Comparison of ENCODE assay signal across 24 cellular contexts in the genomic region with DNA sequence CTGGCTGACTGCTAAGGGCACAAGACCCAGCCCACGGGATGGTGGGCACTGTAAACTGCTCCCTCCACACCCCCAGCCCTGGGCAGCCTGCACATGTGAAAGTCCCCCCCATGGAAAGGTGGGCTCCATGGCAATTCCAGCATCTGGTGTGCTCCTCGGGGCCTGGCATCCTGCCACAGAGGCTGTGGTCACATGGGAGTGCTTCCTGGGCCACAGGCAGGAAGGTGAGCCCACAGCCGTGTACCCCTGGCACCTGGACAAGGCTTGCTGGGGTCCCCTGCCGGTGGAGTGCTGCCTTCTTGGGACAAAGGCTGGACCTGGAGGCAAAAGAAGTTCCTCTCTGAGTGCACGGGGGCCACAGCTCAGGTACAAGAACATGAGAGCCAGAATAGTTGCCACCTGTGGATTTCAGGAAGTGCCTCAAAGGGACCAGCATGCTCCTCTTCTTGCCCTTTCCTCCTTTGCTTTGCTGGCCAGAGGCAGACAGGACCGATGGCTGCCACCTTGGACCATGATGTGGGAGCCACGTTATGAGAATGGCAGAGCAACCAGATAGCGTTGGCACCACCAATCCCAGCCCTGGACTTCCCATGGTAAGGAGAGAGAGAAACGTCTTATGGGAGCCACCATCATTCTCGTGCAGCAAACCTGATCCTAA.
DNase-seq lines count a peak whose midpoint lies in the region; ATAC-seq and TF ChIP-seq lines count a peak whose summit lies in the region.
"Had no signal": no experiment of that assay in that cellular context is flagged by ENCODE, and none has a peak within 500 bp of the region (broad histone marks: within the 10 kb centered on the region; RNA-seq: fewer than 3 reads in every experiment).

No MANE protein-coding gene starts in this region.

- no peak for TF ChIP-seq CTCF in GM12865 (IDR thresholded peaks at IDR 0.05; ENCODE audit: insufficient read depth, low read depth, low read length, missing control alignments)

- no peak for DNase-seq in activated naive CD8-positive, alpha-beta T cell treated with anti-CD3 and anti-CD28 coated beads, Interleukin-2, amount 10 ng/mL, durations not matched to agents 7 days and 5 days
- no peak for DNase-seq in activated naive CD8-positive, alpha-beta T cell treated with anti-CD3 and anti-CD28 coated beads for 36 hours
- DNase-seq in GM12865 (ENCODE audit: low read depth) (peak; percentile 5), NCI-H69 (lab: John Stamatoyannopoulos, UW) (peak; percentile 88), neuronal stem cell (ENCODE audit: low spot score) (no peak), SW 1271 (lab: John Stamatoyannopoulos, UW) (no peak), NCI-H510A treated with DMSO at 0.1 percent for 48 hours (lab: John Stamatoyannopoulos, UW) (no peak)
- DNase-seq in activated T-cell treated with anti-CD3 and anti-CD28 coated beads, Interleukin-2, amount 50 U/mL, for 48 hours = no peak
- DNase-seq: activated CD4-positive, alpha-beta T cell treated with anti-CD3 and anti-CD28 coated beads for 4 hours; activated gamma-delta T cell treated with Interleukin-2 at 50 U/mL for 16 hours; aorta; caudate nucleus; KBM-7; left ventricle myocardium inferior; MV-4-11; NCI-H187; nephron progenitor cell; stimulated activated CD4-positive, alpha-beta T cell treated with anti-CD3 and anti-CD28 coated beads, Interleukin-1b, Interleukin-23, amount 100 ng/mL, for 48 hours; stomach; upper lobe of left lung had no signal

- no peak overlapping the region for H3K27ac ChIP-seq in neuronal stem cell (replicated peaks; ENCODE audit: low read length)
- H3K27ac ChIP-seq: left ventricle myocardium inferior, stomach, upper lobe of left lung had no signal

- H2AFZ ChIP-seq in neuronal stem cell (ENCODE audit: low read length) = no peak overlapping the region

- H3K4ac ChIP-seq in neuronal stem cell (ENCODE audit: low read length) = no peak overlapping the region

- H3K4me3 ChIP-seq in GM12865 (ENCODE audit: low read depth, low read length) = no peak overlapping the region
- no peak overlapping the region for H3K4me3 ChIP-seq in neuronal stem cell (ENCODE audit: low read length in 2 of 2)
- H3K4me3 ChIP-seq: left ventricle myocardium inferior, stomach, upper lobe of left lung had no signal

- no peaks in the 10 kb centered on the region for H3K36me3 ChIP-seq in neuronal stem cell (replicated peaks in 1 of 2; ENCODE audit: control insufficient read depth in 2 of 2, insufficient read depth in 2 of 2, low read length in 2 of 2)
- H3K36me3 ChIP-seq: left ventricle myocardium inferior, stomach, upper lobe of left lung had no signal

- no peak overlapping the region for H3K27ac Mint-ChIP-seq in activated naive CD8-positive, alpha-beta T cell treated with anti-CD3 and anti-CD28 coated beads, Interleukin-2, amount 10 ng/mL, durations not matched to agents 7 days and 5 days
- no peak overlapping the region for H3K27ac Mint-ChIP-seq in activated naive CD8-positive, alpha-beta T cell treated with anti-CD3 and anti-CD28 coated beads for 36 hours
- H3K27ac Mint-ChIP-seq: CD4-positive, alpha-beta T cell; immature natural killer cell; mesothelial cell of epicardium; progenitor cell of endocrine pancreas had no signal

- no peak overlapping the region for H2BK15ac ChIP-seq in neuronal stem cell (ENCODE audit: low read length)

- H3K79me1 ChIP-seq in neuronal stem cell (ENCODE audit: low read depth, low read length) = no peaks in the 10 kb centered on the region

- peaks cover 2% of the 10 kb centered on the region for H3K9me3 Mint-ChIP-seq in activated naive CD8-positive, alpha-beta T cell treated with anti-CD3 and anti-CD28 coated beads, Interleukin-2, amount 10 ng/mL, durations not matched to agents 7 days and 5 days
- H3K9me3 Mint-ChIP-seq in activated naive CD8-positive, alpha-beta T cell treated with anti-CD3 and anti-CD28 coated beads for 36 hours = no peaks in the 10 kb centered on the region
- H3K9me3 Mint-ChIP-seq: CD4-positive, alpha-beta T cell; immature natural killer cell had no signal

- H2AK5ac ChIP-seq in neuronal stem cell (ENCODE audit: low read depth, low read length) = peak overlapping the region; percentile 9

- peak; percentile 43 for ATAC-seq in activated naive CD8-positive, alpha-beta T cell treated with anti-CD3 and anti-CD28 coated beads, Interleukin-2, amount 10 ng/mL, durations not matched to agents 7 days and 5 days (ENCODE audit: low read depth)

- H3K4me3 Mint-ChIP-seq in activated naive CD8-positive, alpha-beta T cell treated with anti-CD3 and anti-CD28 coated beads, Interleukin-2, amount 10 ng/mL, durations not matched to agents 7 days and 5 days = no peak overlapping the region
- H3K4me3 Mint-ChIP-seq in activated naive CD8-positive, alpha-beta T cell treated with anti-CD3 and anti-CD28 coated beads for 36 hours = no peak overlapping the region
- H3K4me3 Mint-ChIP-seq: CD4-positive, alpha-beta T cell; immature natural killer cell; mesothelial cell of epicardium; nephron progenitor cell had no signal

- no peak overlapping the region for H3K14ac ChIP-seq in neuronal stem cell (ENCODE audit: low read length)

- H3K36me3 Mint-ChIP-seq in activated naive CD8-positive, alpha-beta T cell treated with anti-CD3 and anti-CD28 coated beads, Interleukin-2, amount 10 ng/mL, durations not matched to agents 7 days and 5 days = no peaks in the 10 kb centered on the region
- H3K36me3 Mint-ChIP-seq in activated naive CD8-positive, alpha-beta T cell treated with anti-CD3 and anti-CD28 coated beads for 36 hours = no peaks in the 10 kb centered on the region
- H3K36me3 Mint-ChIP-seq: mesothelial cell of epicardium had no signal

- H4K91ac ChIP-seq in neuronal stem cell (ENCODE audit: low read depth, low read length, poor library complexity) = no peak overlapping the region

- no peak overlapping the region for H2BK120ac ChIP-seq in neuronal stem cell (ENCODE audit: low read depth, low read length)

- peaks cover 8% of the 10 kb centered on the region for H3K4me1 Mint-ChIP-seq in activated naive CD8-positive, alpha-beta T cell treated with anti-CD3 and anti-CD28 coated beads, Interleukin-2, amount 10 ng/mL, durations not matched to agents 7 days and 5 days
- H3K4me1 Mint-ChIP-seq in activated naive CD8-positive, alpha-beta T cell treated with anti-CD3 and anti-CD28 coated beads for 36 hours = peaks cover 4% of the 10 kb centered on the region
- H3K4me1 Mint-ChIP-seq: immature natural killer cell, mesothelial cell of epicardium had no signal

- no peaks in the 10 kb centered on the region for H3K9me3 ChIP-seq in neuronal stem cell (replicated peaks in 1 of 2; ENCODE audit: control insufficient read depth in 2 of 2, insufficient read depth in 1 of 2, low read depth in 1 of 2, low read length in 2 of 2)
- H3K9me3 ChIP-seq: stomach, upper lobe of left lung had no signal

- WGBS in neuronal stem cell (ENCODE audit: extremely low coverage in 2 of 2, insufficient read length in 2 of 2, insufficient replicate concordance in 1 of 2), 2 donors = no CpG with 5 or more reads among the region's 10 CpGs

- H3K4me1 ChIP-seq in neuronal stem cell (ENCODE audit: control insufficient read depth in 2 of 2, insufficient read depth in 1 of 2, low read depth in 1 of 2, low read length in 2 of 2) = peaks cover 0 to 1% of the 10 kb centered on the region in 2 donors
- H3K4me1 ChIP-seq: left ventricle myocardium inferior, stomach, upper lobe of left lung had no signal

- POLR2A ChIA-PET in activated naive CD8-positive, alpha-beta T cell treated with anti-CD3 and anti-CD28 coated beads, Interleukin-2, amount 10 ng/mL, durations not matched to agents 7 days and 5 days (lab: Charles Lee) = interaction anchor here (1.5 kb wide), 1 partner anchor 10 kb away, joined by 4 read pairs; no protein-coding TSS in a partner anchor

- no peak overlapping the region for H3K4me2 ChIP-seq in neuronal stem cell (ENCODE audit: insufficient read depth, low read length, poor library complexity, severe bottlenecking)

- no peak overlapping the region for H2BK5ac ChIP-seq in neuronal stem cell (ENCODE audit: low read length)

- no peak overlapping the region for H3K23ac ChIP-seq in neuronal stem cell (ENCODE audit: low read depth, low read length, poor library complexity)

- H3K27me3 ChIP-seq in neuronal stem cell (ENCODE audit: control insufficient read depth in 3 of 3, insufficient read depth in 3 of 3, low read depth in 1 of 3, low read length in 3 of 3) = peaks cover 0 to 1% (median 0%) of the 10 kb centered on the region in 3 experiments
- H3K27me3 ChIP-seq: upper lobe of left lung had no signal

- H3K9ac ChIP-seq in neuronal stem cell (ENCODE audit: low read depth, low read length, poor library complexity) = no peak overlapping the region

- H4K8ac ChIP-seq in neuronal stem cell (ENCODE audit: low read depth, low read length) = no peak overlapping the region

- no peak overlapping the region for H3K18ac ChIP-seq in neuronal stem cell (ENCODE audit: low read length)

- peaks cover 3% of the 10 kb centered on the region for H3K27me3 Mint-ChIP-seq in activated naive CD8-positive, alpha-beta T cell treated with anti-CD3 and anti-CD28 coated beads, Interleukin-2, amount 10 ng/mL, durations not matched to agents 7 days and 5 days
- H3K27me3 Mint-ChIP-seq in activated naive CD8-positive, alpha-beta T cell treated with anti-CD3 and anti-CD28 coated beads for 36 hours = no peaks in the 10 kb centered on the region
- H3K27me3 Mint-ChIP-seq: CD4-positive, alpha-beta T cell had no signal

- no peak overlapping the region for H2BK12ac ChIP-seq in neuronal stem cell (ENCODE audit: low read length)

Comparison
In these comparisons a context has a peak if more than half of its experiments do, and no peak if none do; other contexts are left out.
1. DNase-seq: peak in GM12865 (single experiment) and NCI-H69 (single experiment); none in activated naive CD8-positive, alpha-beta T cell treated with anti-CD3 and anti-CD28 coated beads, Interleukin-2, amount 10 ng/mL, durations not matched to agents 7 days and 5 days (single experiment), activated naive CD8-positive, alpha-beta T cell treated with anti-CD3 and anti-CD28 coated beads for 36 hours (single experiment), neuronal stem cell (single experiment), SW 1271 (0 of 2), NCI-H510A treated with DMSO at 0.1 percent for 48 hours (single experiment) and activated T-cell treated with anti-CD3 and anti-CD28 coated beads, Interleukin-2, amount 50 U/mL, for 48 hours (0 of 2).